In the genomic region with DNA sequence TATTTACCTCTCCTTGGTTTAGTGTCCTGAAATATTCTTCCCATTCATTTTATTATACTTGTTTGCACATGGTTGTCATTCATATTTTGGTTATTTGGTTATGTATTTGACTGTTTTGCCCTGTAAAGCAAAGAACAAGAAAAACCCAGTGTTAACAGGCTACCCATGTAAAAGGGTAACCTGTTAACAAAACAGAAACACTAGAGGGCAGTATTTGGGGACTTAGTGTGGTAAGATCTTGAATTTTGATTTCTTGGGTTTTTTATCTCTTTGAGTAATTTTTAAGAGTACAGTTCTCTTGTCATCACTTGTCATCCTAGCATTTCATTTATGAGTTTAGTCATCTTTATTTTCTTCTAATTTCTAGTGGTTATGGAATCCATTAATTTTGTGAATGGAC, we compare ENCODE assay signal across 8 cellular contexts. TPM values are rescaled to one million over a fixed set of nuclear protein-coding genes. Genes with fewer than 3 reads are reported as not detected.
A peak's percentile ranks its signal among the peaks of the same experiment; 100 is the strongest.
DNase-seq lines count a peak whose midpoint lies in the region; ATAC-seq and TF ChIP-seq lines count a peak whose summit lies in the region.

No MANE protein-coding gene starts in this region.

- H3K9me2 ChIP-seq in DOHH2 (replicated peaks; ENCODE audit: control insufficient read depth, low read length): no peaks in the 10 kb centered on the region

- H4K20me1 ChIP-seq in DOHH2 (ENCODE audit: control insufficient read depth, insufficient read depth, low read depth, low read length): no peaks in the 10 kb centered on the region

- TF ChIP-seq CTCF in DOHH2 (IDR thresholded peaks at IDR 0.05; ENCODE audit: low read depth, low read length, poor library complexity, severe bottlenecking): peak; percentile 73
- TF ChIP-seq CTCF in ascending aorta (IDR thresholded peaks at IDR 0.05): peak in 2 of 3 experiments; percentile 25 to 44

- H3K27ac ChIP-seq in DOHH2 (ENCODE audit: low read depth, low read length) (no peak overlapping the region), ascending aorta (no peak overlapping the region)

- H3K9me3 ChIP-seq in DOHH2 (ENCODE audit: control insufficient read depth, insufficient read depth, low read length): no peaks in the 10 kb centered on the region
- no peaks in the 10 kb centered on the region for H3K9me3 ChIP-seq in ascending aorta

- H3K79me2 ChIP-seq in DOHH2 (ENCODE audit: control insufficient read depth, low read length): no peaks in the 10 kb centered on the region

- no peaks in the 10 kb centered on the region for H3K27me3 ChIP-seq in DOHH2 (ENCODE audit: control insufficient read depth, low read length)
- H3K27me3 ChIP-seq in ascending aorta: no peaks in the 10 kb centered on the region

- no peaks in the 10 kb centered on the region for H3F3A ChIP-seq in DOHH2 (ENCODE audit: control insufficient read depth, insufficient read depth)

- no peak overlapping the region for H3K4me3 ChIP-seq in DOHH2 (ENCODE audit: low read length)
- H3K4me3 ChIP-seq in ascending aorta: no peak overlapping the region

- no peak for ATAC-seq in GM19324 (IDR thresholded peaks at IDR 0.05; ENCODE audit: low FRiP score, unreplicated experiment)

- H3K4me1 ChIP-seq in DOHH2 (ENCODE audit: control insufficient read depth, low read length) (no peaks in the 10 kb centered on the region), ascending aorta (no peaks in the 10 kb centered on the region)

- intact Hi-C loops in ascending aorta (cut with DNase I): no loop called here

- H3K36me3 ChIP-seq in DOHH2 (ENCODE audit: control insufficient read depth, low read length): no peaks in the 10 kb centered on the region
- peaks cover 5 to 26% of the 10 kb centered on the region in 2 donors for H3K36me3 ChIP-seq in ascending aorta

- DNase-seq in HT-29 (ENCODE audit: low spot score) (peak; percentile 39), ascending aorta (ENCODE audit: low spot score in 2 of 2) (no peak), myocyte (ENCODE audit: low read depth) (peak; percentile 33), T1000 (lab: John Stamatoyannopoulos, UW) (no peak), NK-92 (lab: John Stamatoyannopoulos, UW; ENCODE audit: unreplicated experiment) (no peak), NCI-H226 (no peak)

- no peak overlapping the region for H3K4me2 ChIP-seq in DOHH2 (ENCODE audit: low read length)

RNA-seq across cellular contexts. Expression of a gene that starts 51.3 kb away (rescaled TPM):
- 22.6 and 32.0 TPM in 2 replicates for total RNA-seq in HT-29 (2014; rRNA removed; shearing (Covaris generic))
- total RNA-seq in ascending aorta (17.1 TPM), myocyte (15.3 and 16.0 TPM in 2 replicates)
- polyA plus RNA-seq in myocyte (2012): 28.6 TPM

RNA-seq across cellular contexts. Expression of a gene that starts 51.3 kb away (rescaled TPM):
- total RNA-seq in HT-29 (2014; rRNA removed; shearing (Covaris generic)): 22.1 and 35.7 TPM in 2 replicates
- total RNA-seq in ascending aorta (1.3 TPM), myocyte (45.3 and 69.0 TPM in 2 replicates)
- polyA plus RNA-seq in myocyte (2012): 57.5 TPM

Comparison
In these comparisons a context has a peak if more than half of its experiments do, and no peak if none do; other contexts are left out.
1. DNase-seq: peak in HT-29 (single experiment) and myocyte (single experiment); none in ascending aorta (0 of 2), T1000 (single experiment), NK-92 (single experiment) and NCI-H226 (single experiment).
2. RNA of a gene that starts 51.3 kb away (total RNA-seq): 45.3 to 69.0 TPM in myocyte and 22.1 to 35.7 TPM in HT-29; 1.3 TPM in ascending aorta (single experiment); every median in the first group is over 10 times any median in the second.